ENCODE assay signal across 16 cellular contexts in the genomic region with DNA sequence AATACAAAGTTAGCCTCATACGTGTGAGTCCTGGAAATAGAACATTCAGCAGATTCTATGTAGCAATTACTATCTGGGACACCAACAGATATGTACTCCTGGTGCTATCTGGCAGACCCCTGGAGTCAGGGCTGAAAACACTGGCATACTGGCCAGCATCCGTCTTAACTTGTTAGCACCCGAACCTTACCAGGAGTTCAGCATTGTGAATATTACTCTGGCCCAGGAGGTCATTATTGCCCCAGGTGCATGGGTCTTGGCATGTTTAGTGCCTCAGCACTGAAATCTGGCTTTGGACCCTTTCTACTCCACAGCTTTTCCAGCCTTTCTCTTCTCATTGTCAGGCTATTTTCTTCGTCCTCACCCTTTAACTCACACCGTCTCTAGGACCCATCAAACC.
DNase-seq lines count a peak whose midpoint lies in the region; ATAC-seq lines count a peak whose summit lies in the region.
"Had no signal": no experiment of that assay in that cellular context is flagged by ENCODE, and none has a peak within 500 bp of the region (broad histone marks: within the 10 kb centered on the region; RNA-seq: fewer than 3 reads in every experiment).

No MANE protein-coding gene starts in this region.

- DNase-seq in activated naive CD4-positive, alpha-beta T cell (lab: John Stamatoyannopoulos, UW), result no peak
- DNase-seq in activated naive CD8-positive, alpha-beta T cell treated with anti-CD3 and anti-CD28 coated beads, Interleukin-2, amount 50 U/mL, for 24 hours, result no peak
- peak in 1 of 2 donors; percentile 74 for DNase-seq in stimulated activated effector memory CD8-positive, alpha-beta T cell treated with anti-CD3 and anti-CD28 coated beads, Interleukin-12 subunit alpha, Interleukin-12 subunit beta, amount 100 ng/mL, for 72 hours (ENCODE audit: low spot score in 2 of 2)
- DNase-seq in SKM-1 (lab: John Stamatoyannopoulos, UW; ENCODE audit: unreplicated experiment), result no peak
- DNase-seq: gastrocnemius medialis, hippocampal formation, KBM-7, NCI-H1436 treated with DMSO at 0.1 percent for 48 hours, NCI-H524, thyroid gland, WERI-Rb-1 had no signal

- H3K36me3 Mint-ChIP-seq in activated naive CD4-positive, alpha-beta T cell treated with anti-CD3 and anti-CD28 coated beads, Interleukin-2, amount 50 U/mL, for 24 hours, result peaks cover 3% of the 10 kb centered on the region
- H3K36me3 Mint-ChIP-seq in T-helper 1 cell treated with Interleukin-12 subunit alpha and Interleukin-12 subunit beta and Interleukin-4 antibody, amounts not matched to agents 30 μg/mL and 1 μg/mL, for 36 hours (ENCODE audit: low read depth), result peaks cover 27% of the 10 kb centered on the region
- H3K36me3 Mint-ChIP-seq in activated naive CD8-positive, alpha-beta T cell treated with anti-CD3 and anti-CD28 coated beads, Interleukin-2, amount 50 U/mL, for 24 hours (ENCODE audit: low read depth), result no peaks in the 10 kb centered on the region
- H3K36me3 Mint-ChIP-seq in stimulated activated effector memory CD8-positive, alpha-beta T cell treated with anti-CD3 and anti-CD28 coated beads, Interleukin-12 subunit alpha, Interleukin-12 subunit beta, amount 100 ng/mL, for 72 hours, result peaks cover 91% of the 10 kb centered on the region
- H3K36me3 Mint-ChIP-seq: CD14-positive monocyte had no signal

- H3K4me3 Mint-ChIP-seq in activated naive CD4-positive, alpha-beta T cell treated with anti-CD3 and anti-CD28 coated beads, Interleukin-2, amount 50 U/mL, for 24 hours, result peak overlapping the region; percentile 61
- H3K4me3 Mint-ChIP-seq in T-helper 1 cell treated with Interleukin-12 subunit alpha and Interleukin-12 subunit beta and Interleukin-4 antibody, amounts not matched to agents 30 μg/mL and 1 μg/mL, for 36 hours, result peak overlapping the region; percentile 86
- peak overlapping the region; percentile 76 for H3K4me3 Mint-ChIP-seq in activated naive CD8-positive, alpha-beta T cell treated with anti-CD3 and anti-CD28 coated beads, Interleukin-2, amount 50 U/mL, for 24 hours
- peak overlapping the region; percentile 92 for H3K4me3 Mint-ChIP-seq in stimulated activated effector memory CD8-positive, alpha-beta T cell treated with anti-CD3 and anti-CD28 coated beads, Interleukin-12 subunit alpha, Interleukin-12 subunit beta, amount 100 ng/mL, for 72 hours

- peak overlapping the region; percentile 93 for H3K27ac Mint-ChIP-seq in activated naive CD4-positive, alpha-beta T cell treated with anti-CD3 and anti-CD28 coated beads, Interleukin-2, amount 50 U/mL, for 24 hours
- H3K27ac Mint-ChIP-seq in T-helper 1 cell treated with Interleukin-12 subunit alpha and Interleukin-12 subunit beta and Interleukin-4 antibody, amounts not matched to agents 30 μg/mL and 1 μg/mL, for 36 hours, result peak overlapping the region; percentile 90
- H3K27ac Mint-ChIP-seq in activated naive CD8-positive, alpha-beta T cell treated with anti-CD3 and anti-CD28 coated beads, Interleukin-2, amount 50 U/mL, for 24 hours, result peak overlapping the region; percentile 92
- peak overlapping the region; percentile 100 for H3K27ac Mint-ChIP-seq in stimulated activated effector memory CD8-positive, alpha-beta T cell treated with anti-CD3 and anti-CD28 coated beads, Interleukin-12 subunit alpha, Interleukin-12 subunit beta, amount 100 ng/mL, for 72 hours

- peaks cover 78% of the 10 kb centered on the region for H3K4me1 Mint-ChIP-seq in activated naive CD4-positive, alpha-beta T cell treated with anti-CD3 and anti-CD28 coated beads, Interleukin-2, amount 50 U/mL, for 24 hours
- peaks cover 64% of the 10 kb centered on the region for H3K4me1 Mint-ChIP-seq in T-helper 1 cell treated with Interleukin-12 subunit alpha and Interleukin-12 subunit beta and Interleukin-4 antibody, amounts not matched to agents 30 μg/mL and 1 μg/mL, for 36 hours (ENCODE audit: low read depth)
- peaks cover 73% of the 10 kb centered on the region for H3K4me1 Mint-ChIP-seq in activated naive CD8-positive, alpha-beta T cell treated with anti-CD3 and anti-CD28 coated beads, Interleukin-2, amount 50 U/mL, for 24 hours
- H3K4me1 Mint-ChIP-seq in stimulated activated effector memory CD8-positive, alpha-beta T cell treated with anti-CD3 and anti-CD28 coated beads, Interleukin-12 subunit alpha, Interleukin-12 subunit beta, amount 100 ng/mL, for 72 hours, result peaks cover 72% of the 10 kb centered on the region

- H3K27me3 Mint-ChIP-seq in activated naive CD4-positive, alpha-beta T cell treated with anti-CD3 and anti-CD28 coated beads, Interleukin-2, amount 50 U/mL, for 24 hours, result no peaks in the 10 kb centered on the region
- no peaks in the 10 kb centered on the region for H3K27me3 Mint-ChIP-seq in T-helper 1 cell treated with Interleukin-12 subunit alpha and Interleukin-12 subunit beta and Interleukin-4 antibody, amounts not matched to agents 30 μg/mL and 1 μg/mL, for 36 hours (ENCODE audit: low read depth)
- H3K27me3 Mint-ChIP-seq in activated naive CD8-positive, alpha-beta T cell treated with anti-CD3 and anti-CD28 coated beads, Interleukin-2, amount 50 U/mL, for 24 hours, result no peaks in the 10 kb centered on the region

- H3K9me3 Mint-ChIP-seq in activated naive CD4-positive, alpha-beta T cell treated with anti-CD3 and anti-CD28 coated beads, Interleukin-2, amount 50 U/mL, for 24 hours, result peaks cover 5% of the 10 kb centered on the region
- H3K9me3 Mint-ChIP-seq in T-helper 1 cell treated with Interleukin-12 subunit alpha and Interleukin-12 subunit beta and Interleukin-4 antibody, amounts not matched to agents 30 μg/mL and 1 μg/mL, for 36 hours, result peaks cover 3% of the 10 kb centered on the region
- peaks cover 6% of the 10 kb centered on the region for H3K9me3 Mint-ChIP-seq in activated naive CD8-positive, alpha-beta T cell treated with anti-CD3 and anti-CD28 coated beads, Interleukin-2, amount 50 U/mL, for 24 hours
- H3K9me3 Mint-ChIP-seq in stimulated activated effector memory CD8-positive, alpha-beta T cell treated with anti-CD3 and anti-CD28 coated beads, Interleukin-12 subunit alpha, Interleukin-12 subunit beta, amount 100 ng/mL, for 72 hours, result no peaks in the 10 kb centered on the region
- H3K9me3 Mint-ChIP-seq: CD14-positive monocyte had no signal

- ATAC-seq in activated naive CD8-positive, alpha-beta T cell treated with anti-CD3 and anti-CD28 coated beads, Interleukin-2, amount 50 U/mL, for 24 hours, result no peak
- no peak for ATAC-seq in stimulated activated effector memory CD8-positive, alpha-beta T cell treated with anti-CD3 and anti-CD28 coated beads, Interleukin-12 subunit alpha, Interleukin-12 subunit beta, amount 100 ng/mL, for 72 hours
- ATAC-seq in GM18519 (IDR thresholded peaks at IDR 0.05; ENCODE audit: low FRiP score, unreplicated experiment) (no peak), HG02852 (IDR thresholded peaks at IDR 0.05; ENCODE audit: unreplicated experiment) (no peak)
- ATAC-seq: gastrocnemius medialis had no signal
